In the genomic region with DNA sequence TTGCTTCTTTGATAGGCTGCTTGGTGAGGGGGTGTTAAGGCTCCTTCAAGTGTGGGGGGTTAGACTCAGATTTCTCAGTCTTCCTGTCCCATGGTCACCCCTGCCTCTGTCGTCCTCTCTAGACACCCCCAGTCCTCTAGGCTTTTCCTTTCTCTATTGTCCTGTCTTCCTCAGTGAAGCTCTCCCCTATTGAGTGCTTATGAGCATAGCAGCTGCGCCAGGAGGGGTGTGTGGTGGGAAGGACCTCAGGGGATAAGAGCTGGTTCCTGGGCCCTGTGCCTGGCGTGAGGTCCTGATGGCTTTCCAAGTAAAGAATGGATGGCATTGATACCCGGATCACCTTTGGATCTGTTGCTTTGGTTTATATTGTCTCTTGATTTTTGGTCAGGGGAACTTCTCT, we compare ENCODE assay signal across 1 cellular context.
TF ChIP-seq lines count a peak whose summit lies in the region.

No MANE protein-coding gene starts in this region.

TF ChIP-seq in WTC11, 78 proteins besides CTCF, POLR2A, EP300 and RAD21 (continued from another document):
- TF ChIP-seq, protein P1, sequence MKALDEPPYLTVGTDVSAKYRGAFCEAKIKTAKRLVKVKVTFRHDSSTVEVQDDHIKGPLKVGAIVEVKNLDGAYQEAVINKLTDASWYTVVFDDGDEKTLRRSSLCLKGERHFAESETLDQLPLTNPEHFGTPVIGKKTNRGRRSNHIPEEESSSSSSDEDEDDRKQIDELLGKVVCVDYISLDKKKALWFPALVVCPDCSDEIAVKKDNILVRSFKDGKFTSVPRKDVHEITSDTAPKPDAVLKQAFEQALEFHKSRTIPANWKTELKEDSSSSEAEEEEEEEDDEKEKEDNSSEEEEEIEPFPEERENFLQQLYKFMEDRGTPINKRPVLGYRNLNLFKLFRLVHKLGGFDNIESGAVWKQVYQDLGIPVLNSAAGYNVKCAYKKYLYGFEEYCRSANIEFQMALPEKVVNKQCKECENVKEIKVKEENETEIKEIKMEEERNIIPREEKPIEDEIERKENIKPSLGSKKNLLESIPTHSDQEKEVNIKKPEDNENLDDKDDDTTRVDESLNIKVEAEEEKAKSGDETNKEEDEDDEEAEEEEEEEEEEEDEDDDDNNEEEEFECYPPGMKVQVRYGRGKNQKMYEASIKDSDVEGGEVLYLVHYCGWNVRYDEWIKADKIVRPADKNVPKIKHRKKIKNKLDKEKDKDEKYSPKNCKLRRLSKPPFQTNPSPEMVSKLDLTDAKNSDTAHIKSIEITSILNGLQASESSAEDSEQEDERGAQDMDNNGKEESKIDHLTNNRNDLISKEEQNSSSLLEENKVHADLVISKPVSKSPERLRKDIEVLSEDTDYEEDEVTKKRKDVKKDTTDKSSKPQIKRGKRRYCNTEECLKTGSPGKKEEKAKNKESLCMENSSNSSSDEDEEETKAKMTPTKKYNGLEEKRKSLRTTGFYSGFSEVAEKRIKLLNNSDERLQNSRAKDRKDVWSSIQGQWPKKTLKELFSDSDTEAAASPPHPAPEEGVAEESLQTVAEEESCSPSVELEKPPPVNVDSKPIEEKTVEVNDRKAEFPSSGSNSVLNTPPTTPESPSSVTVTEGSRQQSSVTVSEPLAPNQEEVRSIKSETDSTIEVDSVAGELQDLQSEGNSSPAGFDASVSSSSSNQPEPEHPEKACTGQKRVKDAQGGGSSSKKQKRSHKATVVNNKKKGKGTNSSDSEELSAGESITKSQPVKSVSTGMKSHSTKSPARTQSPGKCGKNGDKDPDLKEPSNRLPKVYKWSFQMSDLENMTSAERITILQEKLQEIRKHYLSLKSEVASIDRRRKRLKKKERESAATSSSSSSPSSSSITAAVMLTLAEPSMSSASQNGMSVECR (CRISPR knock-in tag; IDR thresholded peaks at IDR 0.05; ENCODE audit: borderline replicate concordance): no peak
- TF ChIP-seq ETV6 (CRISPR knock-in tag; IDR thresholded peaks at IDR 0.05) (no peak), NR2C2 (CRISPR knock-in tag; IDR thresholded peaks at IDR 0.05) (no peak)
TF ChIP-seq in WTC11: peak in this region for 0.
